Comparison of ENCODE assay signal across 8 cellular contexts in genomic region chr7:141533149-141533949, GRCh38. TPM values are rescaled to one million over a fixed set of nuclear protein-coding genes. Genes with fewer than 3 reads are reported as not detected.
DNase-seq lines count a peak whose midpoint lies in the region; FAIRE-seq and TF ChIP-seq lines count a peak whose summit lies in the region.

No MANE protein-coding gene starts in this region.

- H3K79me2 ChIP-seq in MM.1S (ENCODE audit: low read length) = no peaks in the 10 kb centered on the region

- TF ChIP-seq POLR2A in tibial nerve (IDR thresholded peaks at IDR 0.05) = no peak

- H2AFZ ChIP-seq in MM.1S (ENCODE audit: low read length) = peak overlapping the region; percentile 74

- H3K9ac ChIP-seq in MM.1S (ENCODE audit: low read length) = no peak overlapping the region

- no peak overlapping the region for H3K4me2 ChIP-seq in MM.1S (ENCODE audit: low read depth, low read length)

- H3K4me1 ChIP-seq in MM.1S (ENCODE audit: low read length) (no peaks in the 10 kb centered on the region), tibial nerve (peaks cover 0 to 8% (median 0%) of the 10 kb centered on the region in 4 donors)

- TF ChIP-seq CTCF in MM.1S (IDR thresholded peaks at IDR 0.05; ENCODE audit: low read length) (peak; percentile 99), foreskin fibroblast (IDR thresholded peaks at IDR 0.05; ENCODE audit: low read depth, low read length) (peak; percentile 100), tibial nerve (IDR thresholded peaks at IDR 0.05) (peak; percentile 77 to 93 (median 93))

- no peaks in the 10 kb centered on the region for H3K9me2 ChIP-seq in MM.1S (replicated peaks; ENCODE audit: insufficient read depth, low read length)

- FAIRE-seq in GM19239 (lab: Jason Lieb, UNC) = peak; percentile 90

- 16 to 21% methylated on average over 11 of the region's 11 CpGs for WGBS in tibial nerve, 2 donors

- H3K36me3 ChIP-seq in MM.1S (replicated peaks; ENCODE audit: insufficient read depth, low read length) (no peaks in the 10 kb centered on the region), tibial nerve (no peaks in the 10 kb centered on the region)

- H3F3A ChIP-seq in MM.1S (ENCODE audit: insufficient read depth, low read length) = no peaks in the 10 kb centered on the region

- H3K27ac ChIP-seq in MM.1S (ENCODE audit: low read length) = no peak overlapping the region
- H3K27ac ChIP-seq in tibial nerve = no peak overlapping the region

- H3K27me3 ChIP-seq in MM.1S (replicated peaks; ENCODE audit: insufficient read depth, low read length) = no peaks in the 10 kb centered on the region
- H3K27me3 ChIP-seq in tibial nerve = no peaks in the 10 kb centered on the region

- H3K9me3 ChIP-seq in MM.1S (replicated peaks; ENCODE audit: insufficient read depth, low read length) (no peaks in the 10 kb centered on the region), tibial nerve (no peaks in the 10 kb centered on the region)

- H4K20me1 ChIP-seq in MM.1S (ENCODE audit: insufficient read depth, low read length) = no peaks in the 10 kb centered on the region

- DNase-seq in AG20443 (ENCODE audit: low spot score) (peak; percentile 84), GM19239 (ENCODE audit: insufficient read length, low spot score) (peak; percentile 38), MM.1S (peak; percentile 89), RPMI8226 (peak; percentile 91), foreskin fibroblast (peak; percentile 57 to 82), non-pigmented ciliary epithelial cell (ENCODE audit: low read depth) (peak; percentile 40), tibial nerve (ENCODE audit: low spot score in 2 of 2) (peak; percentile 62 to 80)
- DNase-seq in activated T-helper 9 cell treated with anti-CD3 and anti-CD28 coated beads, Interleukin-2, amount 50 U/mL, for 16 hours (ENCODE audit: low read depth) = peak; percentile 37

- H3K4me3 ChIP-seq in MM.1S (ENCODE audit: low read length) (no peak overlapping the region), foreskin fibroblast (ENCODE audit: low read depth in 1 of 2, low read length in 2 of 2) (no peak overlapping the region), tibial nerve (no peak overlapping the region)

- TF ChIP-seq EP300 in tibial nerve (IDR thresholded peaks at IDR 0.05) = no peak

RNA-seq across cellular contexts. Expression of gene AGK, which starts 17.9 kb away (rescaled TPM):
- total RNA-seq in tibial nerve = 10 to 100 TPM; 16.4 to 45.9 (median 26.3) TPM

Comparison
In these comparisons a context has a peak if more than half of its experiments do, and no peak if none do; other contexts are left out.
1. DNase-seq: peak in every context shown above with its lines; median percentile 91 in RPMI8226; 89 in MM.1S; 84 in AG20443; 71 in tibial nerve; 70 in foreskin fibroblast; 40 in non-pigmented ciliary epithelial cell; 38 in GM19239; 37 in activated T-helper 9 cell treated with anti-CD3 and anti-CD28 coated beads, Interleukin-2, amount 50 U/mL, for 16 hours.